In the genomic region with DNA sequence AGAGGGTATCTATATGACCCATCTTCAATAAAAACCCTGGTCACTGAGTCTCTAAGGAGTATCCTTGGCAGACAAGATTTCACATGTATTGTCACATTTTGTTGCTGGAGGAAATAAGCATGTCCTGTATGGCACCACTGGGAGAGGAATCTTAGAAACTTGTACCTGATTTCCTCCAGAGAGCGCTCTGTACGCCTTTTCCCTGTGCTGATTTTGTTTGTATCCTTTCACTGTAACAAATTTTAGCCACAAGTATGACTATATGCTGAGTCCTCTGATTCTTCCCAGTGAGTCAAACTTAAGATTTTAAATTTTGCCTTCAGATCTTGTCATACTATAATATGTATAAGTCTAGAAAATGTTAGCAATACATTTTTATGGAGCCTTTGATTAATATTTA, we compare ENCODE assay signal across 1 cellular context.
TF ChIP-seq lines count a peak whose summit lies in the region.

No MANE protein-coding gene starts in this region.

TF ChIP-seq in GM23338, 12 proteins besides CTCF, POLR2A, EP300 and RAD21 (continued from another document):
- TF ChIP-seq, protein P1, sequence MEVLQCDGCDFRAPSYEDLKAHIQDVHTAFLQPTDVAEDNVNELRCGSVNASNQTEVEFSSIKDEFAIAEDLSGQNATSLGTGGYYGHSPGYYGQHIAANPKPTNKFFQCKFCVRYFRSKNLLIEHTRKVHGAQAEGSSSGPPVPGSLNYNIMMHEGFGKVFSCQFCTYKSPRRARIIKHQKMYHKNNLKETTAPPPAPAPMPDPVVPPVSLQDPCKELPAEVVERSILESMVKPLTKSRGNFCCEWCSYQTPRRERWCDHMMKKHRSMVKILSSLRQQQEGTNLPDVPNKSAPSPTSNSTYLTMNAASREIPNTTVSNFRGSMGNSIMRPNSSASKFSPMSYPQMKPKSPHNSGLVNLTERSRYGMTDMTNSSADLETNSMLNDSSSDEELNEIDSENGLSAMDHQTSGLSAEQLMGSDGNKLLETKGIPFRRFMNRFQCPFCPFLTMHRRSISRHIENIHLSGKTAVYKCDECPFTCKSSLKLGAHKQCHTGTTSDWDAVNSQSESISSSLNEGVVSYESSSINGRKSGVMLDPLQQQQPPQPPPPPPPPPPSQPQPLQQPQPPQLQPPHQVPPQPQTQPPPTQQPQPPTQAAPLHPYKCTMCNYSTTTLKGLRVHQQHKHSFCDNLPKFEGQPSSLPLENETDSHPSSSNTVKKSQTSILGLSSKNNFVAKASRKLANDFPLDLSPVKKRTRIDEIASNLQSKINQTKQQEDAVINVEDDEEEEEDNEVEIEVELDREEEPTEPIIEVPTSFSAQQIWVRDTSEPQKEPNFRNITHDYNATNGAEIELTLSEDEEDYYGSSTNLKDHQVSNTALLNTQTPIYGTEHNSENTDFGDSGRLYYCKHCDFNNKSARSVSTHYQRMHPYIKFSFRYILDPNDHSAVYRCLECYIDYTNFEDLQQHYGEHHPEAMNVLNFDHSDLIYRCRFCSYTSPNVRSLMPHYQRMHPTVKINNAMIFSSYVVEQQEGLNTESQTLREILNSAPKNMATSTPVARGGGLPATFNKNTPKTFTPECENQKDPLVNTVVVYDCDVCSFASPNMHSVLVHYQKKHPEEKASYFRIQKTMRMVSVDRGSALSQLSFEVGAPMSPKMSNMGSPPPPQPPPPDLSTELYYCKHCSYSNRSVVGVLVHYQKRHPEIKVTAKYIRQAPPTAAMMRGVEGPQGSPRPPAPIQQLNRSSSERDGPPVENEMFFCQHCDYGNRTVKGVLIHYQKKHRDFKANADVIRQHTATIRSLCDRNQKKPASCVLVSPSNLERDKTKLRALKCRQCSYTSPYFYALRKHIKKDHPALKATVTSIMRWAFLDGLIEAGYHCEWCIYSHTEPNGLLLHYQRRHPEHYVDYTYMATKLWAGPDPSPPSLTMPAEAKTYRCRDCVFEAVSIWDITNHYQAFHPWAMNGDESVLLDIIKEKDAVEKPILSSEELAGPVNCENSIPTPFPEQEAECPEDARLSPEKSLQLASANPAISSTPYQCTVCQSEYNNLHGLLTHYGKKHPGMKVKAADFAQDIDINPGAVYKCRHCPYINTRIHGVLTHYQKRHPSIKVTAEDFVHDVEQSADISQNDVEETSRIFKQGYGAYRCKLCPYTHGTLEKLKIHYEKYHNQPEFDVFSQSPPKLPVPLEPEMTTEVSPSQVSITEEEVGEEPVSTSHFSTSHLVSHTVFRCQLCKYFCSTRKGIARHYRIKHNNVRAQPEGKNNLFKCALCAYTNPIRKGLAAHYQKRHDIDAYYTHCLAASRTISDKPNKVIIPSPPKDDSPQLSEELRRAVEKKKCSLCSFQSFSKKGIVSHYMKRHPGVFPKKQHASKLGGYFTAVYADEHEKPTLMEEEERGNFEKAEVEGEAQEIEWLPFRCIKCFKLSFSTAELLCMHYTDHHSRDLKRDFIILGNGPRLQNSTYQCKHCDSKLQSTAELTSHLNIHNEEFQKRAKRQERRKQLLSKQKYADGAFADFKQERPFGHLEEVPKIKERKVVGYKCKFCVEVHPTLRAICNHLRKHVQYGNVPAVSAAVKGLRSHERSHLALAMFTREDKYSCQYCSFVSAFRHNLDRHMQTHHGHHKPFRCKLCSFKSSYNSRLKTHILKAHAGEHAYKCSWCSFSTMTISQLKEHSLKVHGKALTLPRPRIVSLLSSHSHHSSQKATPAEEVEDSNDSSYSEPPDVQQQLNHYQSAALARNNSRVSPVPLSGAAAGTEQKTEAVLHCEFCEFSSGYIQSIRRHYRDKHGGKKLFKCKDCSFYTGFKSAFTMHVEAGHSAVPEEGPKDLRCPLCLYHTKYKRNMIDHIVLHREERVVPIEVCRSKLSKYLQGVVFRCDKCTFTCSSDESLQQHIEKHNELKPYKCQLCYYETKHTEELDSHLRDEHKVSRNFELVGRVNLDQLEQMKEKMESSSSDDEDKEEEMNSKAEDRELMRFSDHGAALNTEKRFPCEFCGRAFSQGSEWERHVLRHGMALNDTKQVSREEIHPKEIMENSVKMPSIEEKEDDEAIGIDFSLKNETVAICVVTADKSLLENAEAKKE (CRISPR knock-in tag; IDR thresholded peaks at IDR 0.05), result no peak
- TF ChIP-seq ZNF114 (CRISPR knock-in tag; IDR thresholded peaks at IDR 0.05) (no peak), EZH2phosphoT487 (IDR thresholded peaks at IDR 0.05; ENCODE audit: unreplicated experiment) (no peak)
- TF ChIP-seq, protein P2, sequence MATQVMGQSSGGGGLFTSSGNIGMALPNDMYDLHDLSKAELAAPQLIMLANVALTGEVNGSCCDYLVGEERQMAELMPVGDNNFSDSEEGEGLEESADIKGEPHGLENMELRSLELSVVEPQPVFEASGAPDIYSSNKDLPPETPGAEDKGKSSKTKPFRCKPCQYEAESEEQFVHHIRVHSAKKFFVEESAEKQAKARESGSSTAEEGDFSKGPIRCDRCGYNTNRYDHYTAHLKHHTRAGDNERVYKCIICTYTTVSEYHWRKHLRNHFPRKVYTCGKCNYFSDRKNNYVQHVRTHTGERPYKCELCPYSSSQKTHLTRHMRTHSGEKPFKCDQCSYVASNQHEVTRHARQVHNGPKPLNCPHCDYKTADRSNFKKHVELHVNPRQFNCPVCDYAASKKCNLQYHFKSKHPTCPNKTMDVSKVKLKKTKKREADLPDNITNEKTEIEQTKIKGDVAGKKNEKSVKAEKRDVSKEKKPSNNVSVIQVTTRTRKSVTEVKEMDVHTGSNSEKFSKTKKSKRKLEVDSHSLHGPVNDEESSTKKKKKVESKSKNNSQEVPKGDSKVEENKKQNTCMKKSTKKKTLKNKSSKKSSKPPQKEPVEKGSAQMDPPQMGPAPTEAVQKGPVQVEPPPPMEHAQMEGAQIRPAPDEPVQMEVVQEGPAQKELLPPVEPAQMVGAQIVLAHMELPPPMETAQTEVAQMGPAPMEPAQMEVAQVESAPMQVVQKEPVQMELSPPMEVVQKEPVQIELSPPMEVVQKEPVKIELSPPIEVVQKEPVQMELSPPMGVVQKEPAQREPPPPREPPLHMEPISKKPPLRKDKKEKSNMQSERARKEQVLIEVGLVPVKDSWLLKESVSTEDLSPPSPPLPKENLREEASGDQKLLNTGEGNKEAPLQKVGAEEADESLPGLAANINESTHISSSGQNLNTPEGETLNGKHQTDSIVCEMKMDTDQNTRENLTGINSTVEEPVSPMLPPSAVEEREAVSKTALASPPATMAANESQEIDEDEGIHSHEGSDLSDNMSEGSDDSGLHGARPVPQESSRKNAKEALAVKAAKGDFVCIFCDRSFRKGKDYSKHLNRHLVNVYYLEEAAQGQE (IDR thresholded peaks at IDR 0.05; ENCODE audit: unreplicated experiment), result no peak
TF ChIP-seq in GM23338: peak in this region for 0.
